In genomic region chr7:152735443-152736004, GRCh38 we compare ENCODE assay signal across 13 cellular contexts. TPM values are rescaled to one million over a fixed set of nuclear protein-coding genes. Genes with fewer than 3 reads are reported as not detected.
DNase-seq lines count a peak whose midpoint lies in the region; ATAC-seq and TF ChIP-seq lines count a peak whose summit lies in the region.
"Had no signal": no experiment of that assay in that cellular context is flagged by ENCODE, and none has a peak within 500 bp of the region (broad histone marks: within the 10 kb centered on the region; RNA-seq: fewer than 3 reads in every experiment).

No MANE protein-coding gene starts in this region.

- H3K9me3 ChIP-seq in SK-N-SH, result no peaks in the 10 kb centered on the region

- no peak for TF ChIP-seq POLR2A in lower leg skin (IDR thresholded peaks at IDR 0.05)

- 32% methylated on average over 7 of the region's 9 CpGs for WGBS in SK-N-SH (ENCODE audit: low lambda C conversion rate)
- WGBS in lower leg skin, 2 donors, result 28 to 31% methylated on average over 9 of the region's 9 CpGs

- H3K36me3 ChIP-seq in SK-N-SH (replicated peaks in 1 of 2; ENCODE audit: control insufficient read depth in 1 of 2, insufficient read depth in 2 of 2, low read length in 1 of 2), result no peaks in the 10 kb centered on the region

- H3K4me2 ChIP-seq in SK-N-SH, result no peak overlapping the region

- peaks cover 0 to 9% of the 10 kb centered on the region in 2 experiments; a peak in 1 of 4 replicates for H3K4me1 ChIP-seq in SK-N-SH (ENCODE audit: control insufficient read depth in 1 of 2, insufficient read depth in 2 of 2, low read depth in 1 of 2, low read length in 1 of 2)

- intact Hi-C loops in lower leg skin (cut with DNase I; ENCODE audit: low total_unique reads), result no loop called here

- TF ChIP-seq RAD21 in SK-N-SH (IDR thresholded peaks at IDR 0.05; ENCODE audit: low read length), result no peak

- no peaks in the 10 kb centered on the region for H4K20me1 ChIP-seq in SK-N-SH (ENCODE audit: insufficient read depth)

- TF ChIP-seq CTCF in SK-N-SH (IDR thresholded peaks at IDR 0.05) (no peak), lower leg skin (IDR thresholded peaks at IDR 0.05) (no peak)

- no peak overlapping the region for H3K27ac ChIP-seq in SK-N-SH (ENCODE audit: low read depth in 2 of 2, low read length in 1 of 2)

- DNase-seq in SK-N-SH, result peak; percentile 50
- peak; percentile 57 for DNase-seq in NCI-H446 treated with DMSO at 0.1 percent for 48 hours (lab: John Stamatoyannopoulos, UW)
- peak; percentile 51 to 92 for DNase-seq in dermis microvascular lymphatic vessel endothelial cell (ENCODE audit: low read depth in 2 of 2)
- peak; percentile 32 for DNase-seq in pulmonary artery endothelial cell (ENCODE audit: low read depth, low spot score)
- DNase-seq in activated gamma-delta T cell treated with Interleukin-2 at 50 U/mL for 16 hours, result no peak
- no peak for DNase-seq in lower leg skin (ENCODE audit: low spot score in 2 of 2)
- DNase-seq in NCI-H2196 (lab: John Stamatoyannopoulos, UW; ENCODE audit: unreplicated experiment), result no peak
- DNase-seq: aorta; CD8-positive, alpha-beta T cell; GF-D8; left ventricle myocardium superior; NCI-H2171 treated with DMSO at 0.1 percent for 48 hours had no signal

- no peak for TF ChIP-seq EP300 in SK-N-SH (IDR thresholded peaks at IDR 0.05; ENCODE audit: borderline replicate concordance in 1 of 2, low read depth in 1 of 2, low read length in 1 of 2)

- H3K4me3 ChIP-seq in SK-N-SH (ENCODE audit: low read depth in 2 of 2, low read length in 1 of 2) (no peak overlapping the region), lower leg skin (ENCODE audit: low read depth, poor library complexity, severe bottlenecking) (no peak overlapping the region)

- H2AFZ ChIP-seq in SK-N-SH (ENCODE audit: low read depth), result no peak overlapping the region

- H3K79me2 ChIP-seq in SK-N-SH (ENCODE audit: insufficient read depth), result no peaks in the 10 kb centered on the region

- no peaks in the 10 kb centered on the region for H3K9me2 ChIP-seq in SK-N-SH

- POLR2A ChIA-PET in SK-N-SH (lab: Yijun Ruan, JAX), result interaction anchor here (1.3 kb wide), 1 partner anchor 9 kb away, joined by 3 read pairs; no protein-coding TSS in a partner anchor

- no peak overlapping the region for H3K9ac ChIP-seq in SK-N-SH

- CTCF ChIA-PET in SK-N-SH (lab: Yijun Ruan, JAX), result interaction anchor here (0.6 kb wide), 1 partner anchor 12 kb away, joined by 3 read pairs; no protein-coding TSS in a partner anchor

- ATAC-seq in SK-N-SH treated with all-trans-retinoic acid at 6 μM for 48 hours, result no peak
- ATAC-seq: CD8-positive, alpha-beta T cell; left ventricle myocardium superior had no signal

- H3K27me3 ChIP-seq in SK-N-SH (ENCODE audit: insufficient read depth), result no peaks in the 10 kb centered on the region

- no peaks in the 10 kb centered on the region for H3F3A ChIP-seq in SK-N-SH (replicated peaks; ENCODE audit: insufficient read depth)

TF ChIP-seq in SK-N-SH, 30 proteins besides CTCF, POLR2A, EP300 and RAD21:
- no peak for TF ChIP-seq ZBTB33 (IDR thresholded peaks at IDR 0.05; ENCODE audit: borderline replicate concordance, low read depth)
- TF ChIP-seq TEAD4 (IDR thresholded peaks at IDR 0.05; ENCODE audit: borderline replicate concordance, insufficient read depth), result no peak
- no peak for TF ChIP-seq SMC3 (IDR thresholded peaks at IDR 0.05; ENCODE audit: low read depth, low read length)
- TF ChIP-seq TCF12 (IDR thresholded peaks at IDR 0.05), result no peak
- TF ChIP-seq RXRA (IDR thresholded peaks at IDR 0.05; ENCODE audit: borderline replicate concordance, low read depth), result no peak
- TF ChIP-seq USF2 (IDR thresholded peaks at IDR 0.05; ENCODE audit: borderline replicate concordance, low read depth, low read length), result no peak
TF ChIP-seq in SK-N-SH: peak in this region for 0.

TF ChIP-seq in SK-N-SH treated with all-trans-retinoic acid at 6 μM for 48 hours, 23 proteins besides CTCF, POLR2A, EP300 and RAD21:
- TF ChIP-seq CSDC2 (CRISPR knock-in tag; IDR thresholded peaks at IDR 0.05) (no peak), ESRRG (CRISPR knock-in tag; IDR thresholded peaks at IDR 0.05) (no peak)

RNA-seq across cellular contexts. Expression of gene ACTR3B, which starts 24.0 kb away (rescaled TPM):
- 22.3 and 22.9 TPM in 2 replicates for polyA plus RNA-seq in SK-N-SH (2012; rRNA removed)
- polyA plus RNA-seq in SK-N-SH (2012; cell fraction: cytosol; rRNA removed), result 23.0 and 28.2 TPM in 2 replicates
- polyA plus RNA-seq in SK-N-SH (2012; cell fraction: nucleus; rRNA removed), result 22.4 and 25.8 TPM in 2 replicates
- total RNA-seq in dermis microvascular lymphatic vessel endothelial cell, result 3.9 and 4.0 TPM in 2 replicates
- 5.3 and 7.2 TPM in 2 replicates for total RNA-seq in pulmonary artery endothelial cell
- 1 to 10 TPM; 5.0 to 5.5 (median 5.3) TPM for total RNA-seq in lower leg skin

RNA-seq across cellular contexts. Expression of gene XRCC2, which starts 59.6 kb away (rescaled TPM):
- 3.1 and 3.4 TPM in 2 replicates for polyA plus RNA-seq in SK-N-SH (2012; rRNA removed)
- 2.6 and 2.7 TPM in 2 replicates for polyA plus RNA-seq in SK-N-SH (2012; cell fraction: cytosol; rRNA removed)
- 5.8 and 7.3 TPM in 2 replicates for polyA plus RNA-seq in SK-N-SH (2012; cell fraction: nucleus; rRNA removed)
- 2.0 and 3.7 TPM in 2 replicates for total RNA-seq in dermis microvascular lymphatic vessel endothelial cell
- total RNA-seq in pulmonary artery endothelial cell, result 3.8 and 6.7 TPM in 2 replicates
- total RNA-seq in lower leg skin, result 1 to 10 TPM in 1 of 4 donors, under 1 TPM in 3; 0.25 to 1.1 (median 0.81) TPM

Comparison
In these comparisons a context has a peak if more than half of its experiments do, and no peak if none do; other contexts are left out.
1. DNase-seq: peak in SK-N-SH (single experiment), NCI-H446 treated with DMSO at 0.1 percent for 48 hours (single experiment), dermis microvascular lymphatic vessel endothelial cell (2 of 2) and pulmonary artery endothelial cell (single experiment); none in activated gamma-delta T cell treated with Interleukin-2 at 50 U/mL for 16 hours (single experiment), lower leg skin (0 of 2) and NCI-H2196 (single experiment).